ENCODE assay signal across 15 cellular contexts in genomic region chr12:50749459-50749882, GRCh38.
"Had no signal": no experiment of that assay in that cellular context is flagged by ENCODE, and none has a peak within 500 bp of the region (broad histone marks: within the 10 kb centered on the region; RNA-seq: fewer than 3 reads in every experiment).

No MANE protein-coding gene starts in this region.

- ATAC-seq: gastroesophageal sphincter had no signal

- H3K4me1 Mint-ChIP-seq: activated CD4-positive, alpha-beta T cell treated with anti-CD3 and anti-CD28 coated beads, Interleukin-2, amount 10 ng/mL, durations not matched to agents 24 days and 14 days; activated naive CD8-positive, alpha-beta T cell treated with anti-CD3 and anti-CD28 coated beads for 36 hours had no signal

- H3K9me3 ChIP-seq: ascending aorta, gastroesophageal sphincter, left ventricle myocardium inferior, SJSA1, tibial artery had no signal

- H3K27ac ChIP-seq: ascending aorta, gastroesophageal sphincter, SJSA1, tibial artery had no signal

- DNase-seq: activated CD4-positive, alpha-beta T cell treated with anti-CD3 and anti-CD28 coated beads, Interleukin-2, amount 10 ng/mL, durations not matched to agents 24 days and 14 days; activated effector memory CD4-positive, alpha-beta T cell treated with anti-CD3 and anti-CD28 coated beads, Interleukin-2, amount 50 U/mL, for 16 hours; activated naive CD8-positive, alpha-beta T cell treated with anti-CD3 and anti-CD28 coated beads for 36 hours; activated T-cell treated with anti-CD3 and anti-CD28 coated beads, Interleukin-2, amount 50 U/mL, for 1 hour; left ventricle myocardium inferior; stimulated activated CD4-positive, alpha-beta T cell treated with anti-CD3 and anti-CD28 coated beads, Interleukin-4, amount 100 ng/mL, for 4 hours; SW 1271; T-helper 9 cell; tibial artery had no signal

- H3K4me1 ChIP-seq: ascending aorta, gastroesophageal sphincter, SJSA1, tibial artery had no signal

- H3K27me3 ChIP-seq: ascending aorta, gastroesophageal sphincter, SJSA1, tibial artery had no signal

- H3K4me3 Mint-ChIP-seq: activated CD4-positive, alpha-beta T cell treated with anti-CD3 and anti-CD28 coated beads, Interleukin-2, amount 10 ng/mL, durations not matched to agents 24 days and 14 days; activated naive CD8-positive, alpha-beta T cell treated with anti-CD3 and anti-CD28 coated beads for 36 hours; neural crest cell had no signal

- H3K27me3 Mint-ChIP-seq: activated CD4-positive, alpha-beta T cell treated with anti-CD3 and anti-CD28 coated beads, Interleukin-2, amount 10 ng/mL, durations not matched to agents 24 days and 14 days; activated naive CD8-positive, alpha-beta T cell treated with anti-CD3 and anti-CD28 coated beads for 36 hours had no signal

- FAIRE-seq: endothelial cell of umbilical vein, keratinocyte had no signal

- H3K27ac Mint-ChIP-seq: activated CD4-positive, alpha-beta T cell treated with anti-CD3 and anti-CD28 coated beads, Interleukin-2, amount 10 ng/mL, durations not matched to agents 24 days and 14 days; activated naive CD8-positive, alpha-beta T cell treated with anti-CD3 and anti-CD28 coated beads for 36 hours had no signal

- H3K4me3 ChIP-seq: ascending aorta, gastroesophageal sphincter, left ventricle myocardium inferior, SJSA1, tibial artery had no signal
